ENCODE assay signal across 9 cellular contexts in the genomic region with DNA sequence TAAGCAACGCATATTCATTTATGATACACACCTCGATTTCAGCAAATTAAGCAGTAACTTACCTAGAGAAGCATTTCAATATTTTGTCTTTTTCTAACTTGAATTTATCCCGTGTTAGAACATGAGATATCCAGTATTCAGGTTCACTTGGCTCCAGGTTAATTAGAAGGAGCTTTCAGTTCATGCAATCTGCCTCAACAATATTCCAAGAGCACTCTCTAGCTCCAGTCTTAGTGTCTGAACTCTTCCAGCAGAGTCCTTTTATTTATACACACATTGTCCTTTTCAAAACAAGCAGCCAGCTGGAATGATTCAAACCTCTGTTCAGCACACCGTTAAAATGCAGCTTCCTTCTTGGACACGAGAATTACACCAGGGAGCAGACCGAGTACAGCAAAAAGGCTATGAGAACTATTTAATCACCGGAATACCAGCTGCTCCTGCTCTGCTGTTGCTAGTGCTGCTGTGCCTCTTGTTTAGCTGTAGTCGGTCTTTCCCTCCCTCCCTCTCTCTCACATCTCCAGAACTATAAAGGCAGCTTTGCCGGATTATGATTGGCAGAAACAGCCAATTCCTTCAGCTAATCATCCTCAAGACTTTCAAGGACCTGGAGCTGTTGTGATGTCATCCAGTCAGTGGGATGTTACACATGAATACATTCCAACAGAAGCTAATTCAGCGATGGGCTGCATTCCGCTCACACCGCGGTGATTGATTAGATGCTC. TPM values are rescaled to one million over a fixed set of nuclear protein-coding genes. Genes with fewer than 3 reads are reported as not detected.
DNase-seq lines count a peak whose midpoint lies in the region; ATAC-seq and TF ChIP-seq lines count a peak whose summit lies in the region.
"Had no signal": no experiment of that assay in that cellular context is flagged by ENCODE, and none has a peak within 500 bp of the region (broad histone marks: within the 10 kb centered on the region; RNA-seq: fewer than 3 reads in every experiment).

NDST4 (minus strand) TSS at position 239 of the 725 bp plus-strand sequence. CDS start 36,584 bp downstream, outside the sequence.

- peaks cover 47% of the 10 kb centered on the region for H3K4me1 ChIP-seq in neural progenitor cell

- H3K27me3 Mint-ChIP-seq in chondrocyte (ENCODE audit: low read depth): no peaks in the 10 kb centered on the region
- H3K27me3 Mint-ChIP-seq in neural progenitor cell (ENCODE audit: insufficient read depth, low read depth): no peaks in the 10 kb centered on the region
- H3K27me3 Mint-ChIP-seq: stimulated activated naive B cell treated with anti-CD40 and anti-IgM and Interleukin-4, amounts not matched to agents 10 μg/mL and 1 μg/mL and 100 μg/mL, for 72 hours had no signal

- no peaks in the 10 kb centered on the region for H3K36me3 Mint-ChIP-seq in chondrocyte (ENCODE audit: low read depth)
- no peaks in the 10 kb centered on the region for H3K36me3 Mint-ChIP-seq in neural progenitor cell
- H3K36me3 Mint-ChIP-seq: stimulated activated naive B cell treated with anti-CD40 and anti-IgM and Interleukin-4, amounts not matched to agents 10 μg/mL and 1 μg/mL and 100 μg/mL, for 72 hours had no signal

- peaks cover 22% of the 10 kb centered on the region for H3F3A ChIP-seq in neural progenitor cell (ENCODE audit: low read depth)

- H3K27ac Mint-ChIP-seq in chondrocyte (ENCODE audit: unreplicated experiment) (peak within 1 kb of the TSS; percentile 20), neural progenitor cell (peak within 1 kb of the TSS; percentile 95)
- H3K27ac Mint-ChIP-seq: stimulated activated naive B cell treated with anti-CD40 and anti-IgM and Interleukin-4, amounts not matched to agents 10 μg/mL and 1 μg/mL and 100 μg/mL, for 72 hours had no signal

- H3K4me3 Mint-ChIP-seq in chondrocyte (ENCODE audit: unreplicated experiment) (peak within 1 kb of the TSS; percentile 64), neural progenitor cell (peak within 1 kb of the TSS; percentile 86)
- H3K4me3 Mint-ChIP-seq: stimulated activated naive B cell treated with anti-CD40 and anti-IgM and Interleukin-4, amounts not matched to agents 10 μg/mL and 1 μg/mL and 100 μg/mL, for 72 hours had no signal

- no peak for ATAC-seq in GM18520 (IDR thresholded peaks at IDR 0.05; ENCODE audit: unreplicated experiment)
- no peak for ATAC-seq in HG02973 (IDR thresholded peaks at IDR 0.05; ENCODE audit: unreplicated experiment)
- ATAC-seq: stimulated activated naive B cell treated with anti-CD40 and anti-IgM and Interleukin-4, amounts not matched to agents 10 μg/mL and 1 μg/mL and 100 μg/mL, for 72 hours had no signal

- no peaks in the 10 kb centered on the region for H4K20me1 ChIP-seq in neural progenitor cell (ENCODE audit: low read depth)

- peak within 1 kb of the TSS; percentile 90 for H3K27ac ChIP-seq in neural progenitor cell

- H3K9ac ChIP-seq in neural progenitor cell: no peak within 1 kb of the TSS

- H3K4me3 ChIP-seq in neural progenitor cell: peak within 1 kb of the TSS; percentile 44

- H2AFZ ChIP-seq in neural progenitor cell (replicated peaks): peak within 1 kb of the TSS; percentile 68

- DNase-seq in DMS153 (lab: John Stamatoyannopoulos, UW): peak; percentile 80
- DNase-seq in NCI-H2196 treated with DMSO at 0.1 percent for 48 hours (lab: John Stamatoyannopoulos, UW; ENCODE audit: unreplicated experiment): peak; percentile 56
- DNase-seq in chondrocyte (ENCODE audit: low spot score): no peak
- peak; percentile 87 for DNase-seq in neural progenitor cell (ENCODE audit: low spot score)
- no peak for DNase-seq in activated T-cell treated with anti-CD3 and anti-CD28 coated beads, Interleukin-2, amount 50 U/mL, for 1 hour
- DNase-seq in EL: no peak
- DNase-seq: stimulated activated naive B cell treated with anti-CD40 and anti-IgM and Interleukin-4, amounts not matched to agents 10 μg/mL and 1 μg/mL and 100 μg/mL, for 72 hours had no signal

- H3K9me3 ChIP-seq in neural progenitor cell (ENCODE audit: low read depth): no peaks in the 10 kb centered on the region

- H3K79me2 ChIP-seq in neural progenitor cell (ENCODE audit: low read depth): no peaks in the 10 kb centered on the region

- no peaks in the 10 kb centered on the region for H3K9me3 Mint-ChIP-seq in chondrocyte (ENCODE audit: low read depth)
- no peaks in the 10 kb centered on the region for H3K9me3 Mint-ChIP-seq in neural progenitor cell
- H3K9me3 Mint-ChIP-seq: stimulated activated naive B cell treated with anti-CD40 and anti-IgM and Interleukin-4, amounts not matched to agents 10 μg/mL and 1 μg/mL and 100 μg/mL, for 72 hours had no signal

- H3K27me3 ChIP-seq in neural progenitor cell: no peaks in the 10 kb centered on the region

- H3K4me2 ChIP-seq in neural progenitor cell: peak within 1 kb of the TSS; percentile 74

- H3K4me1 Mint-ChIP-seq in chondrocyte (ENCODE audit: low read depth) (peaks cover 23% of the 10 kb centered on the region), neural progenitor cell (peaks cover 40% of the 10 kb centered on the region)
- H3K4me1 Mint-ChIP-seq: stimulated activated naive B cell treated with anti-CD40 and anti-IgM and Interleukin-4, amounts not matched to agents 10 μg/mL and 1 μg/mL and 100 μg/mL, for 72 hours had no signal

- no peaks in the 10 kb centered on the region for H3K36me3 ChIP-seq in neural progenitor cell

- TF ChIP-seq CTCF in chondrocyte (IDR thresholded peaks at IDR 0.05) (peak; percentile 55), neural progenitor cell (IDR thresholded peaks at IDR 0.05) (no peak)

RNA-seq across cellular contexts. Expression of gene NDST4, which starts in this region (rescaled TPM):
- total RNA-seq in chondrocyte (1.4 TPM in 1 of 3 replicates, not detected in the others), neural progenitor cell (ENCODE audit: low replicate concordance) (1.2 and 1.5 TPM in 2 replicates)

Comparison
In these comparisons a context has a peak if more than half of its experiments do, and no peak if none do; other contexts are left out.
1. DNase-seq: peak in DMS153 (single experiment), NCI-H2196 treated with DMSO at 0.1 percent for 48 hours (single experiment) and neural progenitor cell (single experiment); none in chondrocyte (single experiment), activated T-cell treated with anti-CD3 and anti-CD28 coated beads, Interleukin-2, amount 50 U/mL, for 1 hour (single experiment) and EL (single experiment).